In the genomic region with DNA sequence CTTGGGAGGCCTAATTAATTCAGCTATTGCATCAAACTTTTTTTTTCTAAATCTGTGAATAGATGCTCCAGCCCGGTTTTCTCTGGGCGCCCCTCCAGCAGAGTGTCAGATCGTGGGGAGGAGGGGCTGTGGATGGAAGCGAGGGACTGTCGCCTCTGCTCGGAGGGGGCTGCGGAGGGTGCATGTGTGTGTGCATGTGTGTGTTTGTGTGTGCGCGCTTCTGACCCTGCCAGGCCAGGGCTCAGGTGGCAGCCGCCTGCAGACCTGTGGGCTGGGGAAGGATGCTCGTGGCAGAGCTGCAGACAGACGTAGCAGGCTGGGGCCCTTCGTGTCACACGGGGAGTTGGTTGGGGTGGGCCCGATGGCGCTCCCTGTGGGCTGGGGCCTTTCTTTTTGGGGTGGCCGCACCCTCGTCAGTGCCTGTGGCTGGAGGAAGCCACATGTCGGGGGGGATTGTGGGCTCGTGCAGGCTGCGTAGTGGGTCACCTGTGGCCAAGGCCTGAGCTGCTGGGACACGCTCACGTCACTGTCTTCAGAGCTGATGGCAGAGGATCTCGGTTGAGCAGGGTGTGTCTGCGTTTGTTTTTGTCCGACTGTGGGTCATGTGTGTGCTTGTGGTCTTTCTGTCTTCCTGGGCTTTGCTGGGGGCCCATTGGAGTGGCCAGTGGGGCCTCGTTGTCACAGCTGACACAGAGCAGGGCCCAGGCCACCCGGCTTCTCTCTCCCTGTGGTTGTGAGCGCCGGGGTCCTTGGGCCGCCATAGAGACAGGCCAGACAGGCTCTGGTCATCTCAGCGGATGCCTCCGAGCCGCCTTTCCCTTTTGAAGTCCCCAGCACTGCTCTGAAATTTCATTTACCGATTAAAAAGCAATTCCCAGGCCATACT, we compare ENCODE assay signal across 8 cellular contexts. TPM values are rescaled to one million over a fixed set of nuclear protein-coding genes. Genes with fewer than 3 reads are reported as not detected.
DNase-seq lines count a peak whose midpoint lies in the region; ATAC-seq, FAIRE-seq and TF ChIP-seq lines count a peak whose summit lies in the region.

No MANE protein-coding gene starts in this region.

- peak overlapping the region; percentile 65 to 92 for H3K9ac ChIP-seq in K562 (ENCODE audit: insufficient read depth in 1 of 2, low read depth in 2 of 2, low read length in 2 of 2)
- peak overlapping the region; percentile 68 to 81 for H3K9ac ChIP-seq in kidney (ENCODE audit: low read length in 2 of 2)

- H3K4me3 ChIP-seq in CD4-positive, alpha-beta memory T cell (ENCODE audit: low read length in 2 of 2), result peak overlapping the region; percentile 90 to 97
- H3K4me3 ChIP-seq in SJSA1, result peak overlapping the region; percentile 79
- H3K4me3 ChIP-seq in K562, result peak overlapping the region; percentile 53
- peak overlapping the region; percentile 75 to 83 for H3K4me3 ChIP-seq in kidney (ENCODE audit: low read length in 2 of 2)

- CTCF ChIA-PET in CD4-positive, alpha-beta memory T cell (lab: Charles Lee; ENCODE audit: partially characterized antibody), result interaction anchor here (1.0 to 6.0 kb wide), 7 partner anchors 21 to 84 kb away, joined by 3 to 40 read pairs (median 7); partner anchors contain the start of gene FAAP20
- CTCF ChIA-PET in K562 (lab: Yijun Ruan, JAX; ENCODE audit: low intra/inter-chr PET ratio), result no interaction called here
- CTCF ChIA-PET in GM10248 (lab: Yijun Ruan, JAX), result interaction anchor here (1.5 to 1.6 kb wide), 2 partner anchors 10 to 85 kb away, joined by 4 read pairs; no protein-coding TSS in a partner anchor

- peak; percentile 69 to 86 (median 78) for DNase-seq in CD4-positive, alpha-beta memory T cell
- DNase-seq in SJSA1 (ENCODE audit: low read depth in 1 of 2, low spot score in 2 of 2), result peak in 1 of 2 experiments; percentile 30
- DNase-seq in K562 (ENCODE audit: extremely low read depth in 1 of 4, low spot score in 3 of 4), result peak; percentile 45 to 67 (median 54)
- DNase-seq in kidney, result peak; percentile 83
- peak; percentile 39 for DNase-seq in stimulated activated CD4-positive, alpha-beta T cell treated with anti-CD3 and anti-CD28 coated beads, Interleukin-4, amount 100 ng/mL, for 24 hours
- no peak for DNase-seq in GM10248 (ENCODE audit: extremely low spot score)

- no peak for TF ChIP-seq EP300 in K562 (IDR thresholded peaks at IDR 0.05; ENCODE audit: low read length)

- peaks cover 79% of the 10 kb centered on the region for H3K79me2 ChIP-seq in K562 (ENCODE audit: control insufficient read depth, insufficient read depth, low read length)

- ATAC-seq in K562, result peak; percentile 11
- ATAC-seq in GM18511 (IDR thresholded peaks at IDR 0.05; ENCODE audit: unreplicated experiment), result no peak
- no peak for ATAC-seq in GM18873 (IDR thresholded peaks at IDR 0.05; ENCODE audit: low FRiP score, unreplicated experiment)

- no TSS peak for BruUV-seq in K562 (replicated peaks; lab: Mats Ljungman, UMichigan)

- H3K4me1 Mint-ChIP-seq in CD4-positive, alpha-beta memory T cell, result peaks cover 29 to 61% (median 42%) of the 10 kb centered on the region in 4 donors

- peaks cover 0 to 44% of the 10 kb centered on the region in 2 donors for H3K36me3 Mint-ChIP-seq in CD4-positive, alpha-beta memory T cell

- POLR2A ChIA-PET in CD4-positive, alpha-beta memory T cell (lab: Charles Lee; ENCODE audit: partially characterized antibody), result interaction anchor here (0.8 to 16.3 kb wide), 22 partner anchors 8 to 354 kb away, joined by 3 to 454 read pairs (median 6); partner anchors contain the start of genes FAAP20, MORN1, PANK4 and RER1
- POLR2A ChIA-PET in K562 (lab: Yijun Ruan, JAX), result interaction anchor here (0.5 to 4.0 kb wide), 15 partner anchors 10 to 163 kb away, joined by 3 to 33 read pairs (median 4); partner anchors contain the start of genes MORN1 and RER1
- POLR2A ChIA-PET in GM10248 (lab: Yijun Ruan, JAX), result no interaction called here

- 5% methylated on average over 35 of the region's 35 CpGs for WGBS in K562 (ENCODE audit: insufficient coverage, low coverage, missing lambda C conversion rate)

- peak overlapping the region; percentile 98 to 100 (median 99) for H3K27ac Mint-ChIP-seq in CD4-positive, alpha-beta memory T cell

- peak overlapping the region; percentile 84 for H3K27ac ChIP-seq in CD4-positive, alpha-beta memory T cell (ENCODE audit: low read depth, low read length)
- H3K27ac ChIP-seq in SJSA1 (no peak overlapping the region), K562 (ENCODE audit: extremely low read depth, low read depth, low read length) (peak overlapping the region; percentile 56; the same call in 2 of the 3 replicates), kidney (ENCODE audit: low read depth in 2 of 2, low read length in 2 of 2) (peak overlapping the region; percentile 32 to 73)

- H4K20me1 ChIP-seq in K562 (replicated peaks; ENCODE audit: control insufficient read depth, insufficient read depth, low read length), result peaks cover 72% of the 10 kb centered on the region

- H3K27me3 Mint-ChIP-seq in CD4-positive, alpha-beta memory T cell, result peaks cover 0 to 4% of the 10 kb centered on the region in 2 donors

- H3K4me1 ChIP-seq in CD4-positive, alpha-beta memory T cell (ENCODE audit: insufficient read depth, low read length), result peaks cover 54% of the 10 kb centered on the region
- H3K4me1 ChIP-seq in SJSA1 (replicated peaks), result peaks cover 61% of the 10 kb centered on the region
- peaks cover 39 to 88% of the 10 kb centered on the region in 2 experiments for H3K4me1 ChIP-seq in K562 (replicated peaks in 1 of 2; ENCODE audit: control insufficient read depth in 2 of 2, insufficient read depth in 2 of 2, low read length in 2 of 2)
- H3K4me1 ChIP-seq in kidney (ENCODE audit: control insufficient read depth in 1 of 2, insufficient read depth in 1 of 2, low read depth in 1 of 2, low read length in 2 of 2), result peaks cover 30 to 60% of the 10 kb centered on the region in 2 donors

- H3K36me3 ChIP-seq in CD4-positive, alpha-beta memory T cell (ENCODE audit: insufficient read depth, low read length), result no peaks in the 10 kb centered on the region
- H3K36me3 ChIP-seq in SJSA1 (peaks cover 50% of the 10 kb centered on the region), K562 (ENCODE audit: control insufficient read depth, insufficient read depth, low read length) (peaks cover 12% of the 10 kb centered on the region; the same call in 2 of the 3 replicates), kidney (ENCODE audit: control insufficient read depth in 1 of 2, insufficient read depth in 2 of 2, low read length in 2 of 2) (no peaks in the 10 kb centered on the region)

- peak; percentile 81 for FAIRE-seq in K562 (lab: Jason Lieb, UNC)
- FAIRE-seq in kidney (lab: Jason Lieb, UNC), result no peak

- H3K9me3 Mint-ChIP-seq in CD4-positive, alpha-beta memory T cell, result peaks cover 0 to 3% (median 0%) of the 10 kb centered on the region in 8 donors

- TF ChIP-seq RAD21 in K562 (CRISPR knock-in tag; conservative IDR thresholded peaks at IDR 0.05 in 1 of 2, IDR thresholded peaks at IDR 0.05 in 1 of 2), result no peak

- no peaks in the 10 kb centered on the region for H3K9me3 ChIP-seq in CD4-positive, alpha-beta memory T cell (ENCODE audit: control insufficient read depth in 1 of 2, low read length in 2 of 2)
- H3K9me3 ChIP-seq in SJSA1 (replicated peaks) (peaks cover 3% of the 10 kb centered on the region; the same call in 1 of the 2 replicates), K562 (replicated peaks; ENCODE audit: control insufficient read depth, insufficient read depth, low read depth, low read length) (no peaks in the 10 kb centered on the region), kidney (ENCODE audit: control insufficient read depth in 1 of 2, low read length in 2 of 2) (no peaks in the 10 kb centered on the region)

- intact Hi-C loops in CD4-positive, alpha-beta memory T cell (cut with micrococcal nuclease), result loop anchor here (2.0 kb wide), 3 partner anchors 26 to 80 kb away; no protein-coding TSS in a partner anchor
- intact Hi-C loops in K562 (cut with micrococcal nuclease), result loop anchor here (2.0 kb wide), 1 partner anchor 32 kb away; no protein-coding TSS in a partner anchor
- intact Hi-C loops in kidney (cut with DNase I), result no loop called here

- H3K9me1 ChIP-seq in K562 (ENCODE audit: control insufficient read depth, insufficient read depth, low read length), result peaks cover 36% of the 10 kb centered on the region

- H3K4me2 ChIP-seq in K562 (ENCODE audit: insufficient read depth, low read length), result peak overlapping the region; percentile 96

- no peak for TF ChIP-seq POLR2A in K562 (conservative IDR thresholded peaks at IDR 0.05)

- 0 out of 6 replicates have a peak, but pooled peaks of 1 of the 3 experiments have one; percentile 3 for TF ChIP-seq CTCF in K562 (IDR thresholded peaks at IDR 0.05 in 2 of 3, conservative IDR thresholded peaks at IDR 0.05 in 1 of 3; ENCODE audit: insufficient read depth in 2 of 3, low read depth in 1 of 3, low read length in 3 of 3)
- TF ChIP-seq CTCF in kidney (IDR thresholded peaks at IDR 0.05; ENCODE audit: borderline replicate concordance, extremely low read depth, insufficient read depth), result no peak
- no peak for TF ChIP-seq CTCF in GM10248 (IDR thresholded peaks at IDR 0.05; ENCODE audit: control extremely low read depth, extremely low read depth, low read depth, missing control alignments)

- H3K4me3 Mint-ChIP-seq in CD4-positive, alpha-beta memory T cell, result peak overlapping the region; percentile 94 to 100 (median 98)

- no peak overlapping the region for H2AFZ ChIP-seq in K562 (ENCODE audit: low read depth, low read length)

- in situ Hi-C loops in K562 (cut with MboI), result loop anchor here (5.0 kb wide), 1 partner anchor 34 kb away; no protein-coding TSS in a partner anchor

- no peaks in the 10 kb centered on the region for H3K27me3 ChIP-seq in CD4-positive, alpha-beta memory T cell (ENCODE audit: insufficient read depth, low read length)
- H3K27me3 ChIP-seq in SJSA1 (replicated peaks) (no peaks in the 10 kb centered on the region), K562 (ENCODE audit: control insufficient read depth in 2 of 2, insufficient read depth in 2 of 2, low read length in 2 of 2) (no peaks in the 10 kb centered on the region)

RNA-seq across cellular contexts. Expression of gene SKI, which starts 2.9 kb away (rescaled TPM):
- total RNA-seq in CD4-positive, alpha-beta memory T cell, result 100 to 1,000 TPM in 1 of 2 experiments, 10 to 100 TPM in 1; 96.1 to 104 TPM
- polyA plus RNA-seq in CD4-positive, alpha-beta memory T cell, result under 1 TPM; 0.08 to 0.86 TPM
- total RNA-seq in SJSA1 (2014; rRNA removed; shearing (Covaris generic)), result 9.6 and 24.3 TPM in 2 replicates
- 25.0 and 40.0 TPM in 2 replicates for total RNA-seq in K562 (2011; cell fraction: chromatin; rRNA removed; ENCODE audit: low replicate concordance)
- 28.2 and 34.2 TPM in 2 replicates for total RNA-seq in K562 (2011; cell fraction: nucleolus; rRNA removed)
- 21.0 and 24.4 TPM in 2 replicates for total RNA-seq in K562 (2011; cell fraction: nucleoplasm; rRNA removed)
- total RNA-seq in K562 (2014; rRNA removed) (10.8 and 16.6 TPM in 2 replicates), K562 (2014; rRNA removed; fragmentation: Illumina TruSeq; extraction: Trizol) (2.8 and 3.2 TPM in 2 replicates), K562 (2015; rRNA removed; fragmentation: Illumina TruSeq; extraction: Trizol) (4.6 and 5.6 TPM in 2 replicates), K562 (2021) (55.4 and 60.5 TPM in 2 replicates), kidney (78.6 TPM)
- polyA plus RNA-seq in K562 (2011; rRNA removed) (3.1 and 4.6 TPM in 2 replicates), K562 (2014; fragmentation: Illumina TruSeq; extraction: Trizol) (15.8 and 21.4 TPM in 2 replicates), K562 (2014; fragmentation: Nextera tagmentation; extraction: Ambion mirVana) (under 1 TPM; 0.10 to 0.39 TPM), K562 (2014; rRNA removed) (16.4 and 17.0 TPM in 2 replicates), kidney (ENCODE audit: insufficient read depth, low read depth, low replicate concordance) (9.2 TPM)
- 3.6 and 6.1 TPM in 2 replicates for polyA plus RNA-seq in K562 (2011; cell fraction: cytosol; rRNA removed)
- polyA plus RNA-seq in K562 (2011; cell fraction: nucleus; rRNA removed), result 8.6 and 16.4 TPM in 2 replicates
- polyA plus RNA-seq in K562 (2012), result 13.2 and 13.6 TPM in 2 replicates
- 2.7 and 4.6 TPM in 2 replicates for polyA minus RNA-seq in K562 (2011; rRNA and poly(A)+ RNA removed)
- polyA minus RNA-seq in K562 (2011; cell fraction: cytosol; rRNA and poly(A)+ RNA removed), result 20.6 and 21.9 TPM in 2 replicates
- polyA minus RNA-seq in K562 (2011; cell fraction: nucleus; rRNA and poly(A)+ RNA removed), result 8.6 and 10.9 TPM in 2 replicates

RNA-seq across cellular contexts. Expression of gene FAAP20, which starts 36.5 kb away (rescaled TPM):
- total RNA-seq in CD4-positive, alpha-beta memory T cell, result 10 to 100 TPM; 38.4 to 40.8 TPM
- polyA plus RNA-seq in CD4-positive, alpha-beta memory T cell, result 10 to 100 TPM; 54.2 to 58.9 TPM
- 39.2 and 48.6 TPM in 2 replicates for total RNA-seq in SJSA1 (2014; rRNA removed; shearing (Covaris generic))
- total RNA-seq in K562 (2011; cell fraction: chromatin; rRNA removed; ENCODE audit: low replicate concordance), result 32.5 and 87.9 TPM in 2 replicates
- total RNA-seq in K562 (2011; cell fraction: nucleolus; rRNA removed), result 57.6 and 57.7 TPM in 2 replicates
- total RNA-seq in K562 (2011; cell fraction: nucleoplasm; rRNA removed), result 37.4 and 38.2 TPM in 2 replicates
- 74.4 and 79.5 TPM in 2 replicates for total RNA-seq in K562 (2014; rRNA removed)
- total RNA-seq in K562 (2014; rRNA removed; fragmentation: Illumina TruSeq; extraction: Trizol), result 4.5 and 5.2 TPM in 2 replicates
- total RNA-seq in K562 (2015; rRNA removed; fragmentation: Illumina TruSeq; extraction: Trizol), result 13.7 and 15.9 TPM in 2 replicates
- 142 TPM in 2 replicates for total RNA-seq in K562 (2021)
- polyA plus RNA-seq in K562 (2011; rRNA removed), result 9.9 and 13.5 TPM in 2 replicates
- 19.5 and 92.5 TPM in 2 replicates for polyA plus RNA-seq in K562 (2011; cell fraction: cytosol; rRNA removed)
- polyA plus RNA-seq in K562 (2011; cell fraction: nucleus; rRNA removed), result 23.2 and 44.5 TPM in 2 replicates
- polyA plus RNA-seq in K562 (2012), result 74.5 and 114 TPM in 2 replicates
- 8.4 and 22.6 TPM in 2 replicates for polyA plus RNA-seq in K562 (2014; fragmentation: Illumina TruSeq; extraction: Trizol)
- 1 to 10 TPM in 1 of 2 experiments, under 1 TPM in 1; 0.58 to 1.0 TPM for polyA plus RNA-seq in K562 (2014; fragmentation: Nextera tagmentation; extraction: Ambion mirVana)
- 143 and 153 TPM in 2 replicates for polyA plus RNA-seq in K562 (2014; rRNA removed)
- 3.3 and 3.9 TPM in 2 replicates for polyA minus RNA-seq in K562 (2011; rRNA and poly(A)+ RNA removed)
- polyA minus RNA-seq in K562 (2011; cell fraction: cytosol; rRNA and poly(A)+ RNA removed), result 16.1 and 25.8 TPM in 2 replicates
- 10.0 and 14.0 TPM in 2 replicates for polyA minus RNA-seq in K562 (2011; cell fraction: nucleus; rRNA and poly(A)+ RNA removed)
- 69.0 TPM for total RNA-seq in kidney
- polyA plus RNA-seq in kidney (ENCODE audit: insufficient read depth, low read depth, low replicate concordance), result 109 TPM
